In the genomic region with DNA sequence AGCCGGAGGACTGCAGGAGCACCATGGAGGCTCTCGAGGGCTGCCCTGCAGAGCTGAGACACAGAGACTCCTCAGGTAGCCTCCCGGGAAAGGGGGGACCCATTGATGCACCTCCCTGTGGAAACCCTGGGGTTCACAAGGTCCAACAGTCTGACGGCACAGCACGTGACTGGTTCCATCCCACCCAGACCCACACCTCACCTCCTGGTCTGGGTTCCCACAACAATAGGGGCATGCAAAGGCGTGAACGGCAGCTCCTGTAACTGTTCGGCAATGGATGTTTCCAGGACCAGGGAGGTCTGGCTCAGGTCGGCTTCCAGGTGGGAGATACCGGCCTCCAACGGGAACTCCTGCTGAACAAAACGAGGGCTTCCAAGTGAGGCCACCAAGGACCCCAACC, we compare ENCODE assay signal across 22 cellular contexts.
DNase-seq lines count a peak whose midpoint lies in the region; ATAC-seq and TF ChIP-seq lines count a peak whose summit lies in the region.
"Had no signal": no experiment of that assay in that cellular context is flagged by ENCODE, and none has a peak within 500 bp of the region (broad histone marks: within the 10 kb centered on the region; RNA-seq: fewer than 3 reads in every experiment).

No MANE protein-coding gene starts in this region.

- no peaks in the 10 kb centered on the region for H3K9me3 ChIP-seq in RWPE2 (ENCODE audit: severe bottlenecking)
- H3K9me3 ChIP-seq: A549 had no signal

- H3K36me3 Mint-ChIP-seq in type B pancreatic cell: no peaks in the 10 kb centered on the region

- no peak overlapping the region for H3K27ac Mint-ChIP-seq in type B pancreatic cell
- H3K27ac Mint-ChIP-seq: B cell had no signal

- TF ChIP-seq CTCF in RWPE2 (IDR thresholded peaks at IDR 0.05; ENCODE audit: poor library complexity, severe bottlenecking): no peak
- no peak for TF ChIP-seq CTCF in type B pancreatic cell (conservative IDR thresholded peaks at IDR 0.05)

- DNase-seq in activated CD8-positive, alpha-beta memory T cell treated with anti-CD3 and anti-CD28 coated beads, Interleukin-2, amount 50 U/mL, for 48 hours: peak; percentile 22
- no peak for DNase-seq in activated CD8-positive, alpha-beta memory T cell treated with anti-CD3 and anti-CD28 coated beads, Interleukin-2, amount 50 U/mL, for 4 hours
- DNase-seq in RWPE2 (ENCODE audit: low spot score) (peak; percentile 41), islet precursor cell (peak; percentile 22), type B pancreatic cell (ENCODE audit: extremely low spot score, unreplicated experiment) (peak; percentile 50), erythroblast (lab: John Stamatoyannopoulos, UW) (no peak)
- DNase-seq: DMS79, HCEC 1CT, KG1, MV-4-11, NCI-H1417, NCI-H187 treated with DMSO at 0.1 percent for 48 hours, NCI-H2107, NCI-H510A, NCI-H748 treated with DMSO at 0.1 percent for 48 hours, SIG-M5 had no signal

- H3K27me3 ChIP-seq in RWPE2 (ENCODE audit: insufficient read depth, poor library complexity, severe bottlenecking): no peaks in the 10 kb centered on the region

- H3K9me3 Mint-ChIP-seq in type B pancreatic cell: no peaks in the 10 kb centered on the region

- no peaks in the 10 kb centered on the region for H3K4me1 Mint-ChIP-seq in type B pancreatic cell (ENCODE audit: unreplicated experiment)
- H3K4me1 Mint-ChIP-seq: B cell, CD14-positive monocyte had no signal

- no peak for ATAC-seq in RWPE2 (ENCODE audit: low read depth)
- no peak for ATAC-seq in GM19467 (IDR thresholded peaks at IDR 0.05; ENCODE audit: unreplicated experiment)
- ATAC-seq: A549, SK-N-SH treated with all-trans-retinoic acid at 6 μM for 48 hours had no signal

- peaks cover 10% of the 10 kb centered on the region for H3K36me3 ChIP-seq in RWPE2 (ENCODE audit: low read depth)

- no peak overlapping the region for H3K27ac ChIP-seq in RWPE2 (ENCODE audit: poor library complexity, severe bottlenecking)
- H3K27ac ChIP-seq: A549, RWPE1 had no signal

- H3K27me3 Mint-ChIP-seq in type B pancreatic cell: no peaks in the 10 kb centered on the region
- H3K27me3 Mint-ChIP-seq: B cell had no signal

- no peak overlapping the region for H3K4me3 Mint-ChIP-seq in type B pancreatic cell
- H3K4me3 Mint-ChIP-seq: B cell, CD14-positive monocyte had no signal

- H3K4me1 ChIP-seq in RWPE2 (ENCODE audit: insufficient read depth, poor library complexity, severe bottlenecking): peaks cover 6% of the 10 kb centered on the region
- H3K4me1 ChIP-seq: A549 had no signal

- no peak overlapping the region for H3K4me3 ChIP-seq in RWPE2 (ENCODE audit: severe bottlenecking)
- H3K4me3 ChIP-seq: A549 had no signal

- TF ChIP-seq POLR2A in erythroblast (IDR thresholded peaks at IDR 0.05; ENCODE audit: low read length): no peak

Comparison
In these comparisons a context has a peak if more than half of its experiments do, and no peak if none do; other contexts are left out.
1. DNase-seq: peak in activated CD8-positive, alpha-beta memory T cell treated with anti-CD3 and anti-CD28 coated beads, Interleukin-2, amount 50 U/mL, for 48 hours (single experiment), RWPE2 (single experiment), islet precursor cell (single experiment) and type B pancreatic cell (single experiment); none in activated CD8-positive, alpha-beta memory T cell treated with anti-CD3 and anti-CD28 coated beads, Interleukin-2, amount 50 U/mL, for 4 hours (single experiment) and erythroblast (0 of 2).